24 cellular contexts compared by ENCODE assay signal in the genomic region with DNA sequence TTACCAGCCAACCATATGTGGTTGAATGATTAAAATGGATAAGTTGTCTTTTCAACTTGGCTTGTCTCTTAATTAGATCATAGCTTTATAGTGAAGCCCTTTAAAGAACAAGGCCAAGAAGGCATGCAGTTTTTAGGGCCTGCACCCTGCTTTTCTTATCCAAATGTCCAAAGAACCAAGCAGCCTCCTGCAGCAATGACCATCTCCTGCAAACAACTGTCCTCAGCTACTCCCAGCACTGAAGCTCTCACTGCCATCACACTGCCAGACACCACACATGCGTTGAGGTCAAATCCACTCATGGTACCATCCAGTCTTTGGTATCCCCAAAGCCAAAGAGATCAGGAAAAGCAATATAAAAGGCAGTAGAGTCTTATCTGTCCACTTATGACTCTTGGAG.
"Had no signal": no experiment of that assay in that cellular context is flagged by ENCODE, and none has a peak within 500 bp of the region (broad histone marks: within the 10 kb centered on the region; RNA-seq: fewer than 3 reads in every experiment).

No MANE protein-coding gene starts in this region.

- H3K4me2 ChIP-seq: smooth muscle cell had no signal

- H3K36me3 Mint-ChIP-seq: mesothelial cell of epicardium; stimulated activated effector memory CD8-positive, alpha-beta T cell treated with anti-CD3 and anti-CD28 coated beads, Interleukin-12 subunit alpha, Interleukin-12 subunit beta, amount 100 ng/mL, for 72 hours had no signal

- H3K27ac Mint-ChIP-seq: dendritic cell treated with granulocyte-macrophage colony-stimulating factor and Interleukin-4, amounts not matched to agents 40 ng/mL and 50 ng/mL, for 4 days; memory B cell; mesothelial cell of epicardium; naive thymus-derived CD4-positive, alpha-beta T cell; nephron; stimulated activated effector memory CD8-positive, alpha-beta T cell treated with anti-CD3 and anti-CD28 coated beads, Interleukin-12 subunit alpha, Interleukin-12 subunit beta, amount 100 ng/mL, for 72 hours had no signal

- H3K4me3 ChIP-seq: colonic mucosa, lower lobe of right lung, prostate gland, right atrium auricular region, smooth muscle cell, stomach, thyroid gland had no signal

- H3K27me3 ChIP-seq: colonic mucosa, right atrium auricular region, stomach, thyroid gland had no signal

- H3K27ac ChIP-seq: colonic mucosa, lower lobe of right lung, prostate gland, right atrium auricular region, stomach, thyroid gland had no signal

- H3K4me3 Mint-ChIP-seq: central memory CD8-positive, alpha-beta T cell; dendritic cell treated with granulocyte-macrophage colony-stimulating factor and Interleukin-4, amounts not matched to agents 40 ng/mL and 50 ng/mL, for 4 days; memory B cell; mesothelial cell of epicardium; naive thymus-derived CD4-positive, alpha-beta T cell; nephron; stimulated activated effector memory CD8-positive, alpha-beta T cell treated with anti-CD3 and anti-CD28 coated beads, Interleukin-12 subunit alpha, Interleukin-12 subunit beta, amount 100 ng/mL, for 72 hours had no signal

- H3K27me3 Mint-ChIP-seq: dendritic cell treated with granulocyte-macrophage colony-stimulating factor and Interleukin-4, amounts not matched to agents 40 ng/mL and 50 ng/mL, for 4 days had no signal

- H3K4me1 ChIP-seq: colonic mucosa, lower lobe of right lung, prostate gland, right atrium auricular region, stomach, thyroid gland had no signal

- DNase-seq: colonic mucosa; effector CD8-positive, alpha-beta T cell; head of caudate nucleus; left ventricle myocardium superior; lower lobe of right lung; naive thymus-derived CD4-positive, alpha-beta T cell; nucleus accumbens; stimulated activated CD4-positive, alpha-beta T cell treated with anti-CD3 and anti-CD28 coated beads, Interleukin-12 subunit alpha, Interleukin-12 subunit beta, amount 100 ng/mL, for 4 hours; stimulated activated CD4-positive, alpha-beta T cell treated with anti-CD3 and anti-CD28 coated beads, Interleukin-2, amount 100 ng/mL, for 24 hours; stimulated activated CD4-positive, alpha-beta T cell treated with anti-CD3 and anti-CD28 coated beads, Interleukin-4, amount 100 ng/mL, for 24 hours; stimulated activated naive CD4-positive, alpha-beta T cell treated with Interleukin-2 at 50 U/mL for 16 hours; stomach; thyroid gland; trophoblast cell had no signal

- ATAC-seq: left ventricle myocardium superior; lower lobe of right lung; naive thymus-derived CD4-positive, alpha-beta T cell; sciatic nerve; stimulated activated effector memory CD8-positive, alpha-beta T cell treated with anti-CD3 and anti-CD28 coated beads, Interleukin-12 subunit alpha, Interleukin-12 subunit beta, amount 100 ng/mL, for 72 hours had no signal

- H3K36me3 ChIP-seq: colonic mucosa, lower lobe of right lung, prostate gland, right atrium auricular region, stomach, thyroid gland had no signal

- H3K9me3 ChIP-seq: colonic mucosa, prostate gland, thyroid gland had no signal

- H3K4me1 Mint-ChIP-seq: central memory CD8-positive, alpha-beta T cell; memory B cell; mesothelial cell of epicardium; naive thymus-derived CD4-positive, alpha-beta T cell; stimulated activated effector memory CD8-positive, alpha-beta T cell treated with anti-CD3 and anti-CD28 coated beads, Interleukin-12 subunit alpha, Interleukin-12 subunit beta, amount 100 ng/mL, for 72 hours had no signal
